In genomic region chr10:10794776-10795175, GRCh38 we compare ENCODE assay signal across 11 cellular contexts.
DNase-seq lines count a peak whose midpoint lies in the region; ATAC-seq and TF ChIP-seq lines count a peak whose summit lies in the region.
"Had no signal": no experiment of that assay in that cellular context is flagged by ENCODE, and none has a peak within 500 bp of the region (broad histone marks: within the 10 kb centered on the region; RNA-seq: fewer than 3 reads in every experiment).

No MANE protein-coding gene starts in this region.

- ATAC-seq in heart left ventricle (no peak), gastrocnemius medialis (no peak)

- no peak for DNase-seq in right atrium auricular region (ENCODE audit: low spot score)
- no peak for DNase-seq in heart left ventricle
- peak; percentile 73 for DNase-seq in brain pericyte (ENCODE audit: low read depth, low spot score)
- peak; percentile 57 for DNase-seq in kidney tubule cell (ENCODE audit: low spot score)
- DNase-seq in HuH-7.5 (ENCODE audit: low spot score): no peak
- no peak for DNase-seq in Peyer's patch
- DNase-seq in gastrocnemius medialis: no peak
- no peak for DNase-seq in tibial artery
- DNase-seq: activated CD8-positive, alpha-beta memory T cell treated with anti-CD3 and anti-CD28 coated beads for 24 hours; activated naive CD4-positive, alpha-beta T cell treated with anti-CD3 and anti-CD28 coated beads, Interleukin-2, amount 50 U/mL, for 16 hours; NCI-H2081 treated with DMSO at 0.1 percent for 48 hours had no signal

- H3K36me3 ChIP-seq in right atrium auricular region: no peaks in the 10 kb centered on the region
- H3K36me3 ChIP-seq in heart left ventricle: no peaks in the 10 kb centered on the region
- no peaks in the 10 kb centered on the region for H3K36me3 ChIP-seq in Peyer's patch
- no peaks in the 10 kb centered on the region for H3K36me3 ChIP-seq in gastrocnemius medialis
- H3K36me3 ChIP-seq in tibial artery: no peaks in the 10 kb centered on the region

- TF ChIP-seq POLR2A in heart left ventricle (IDR thresholded peaks at IDR 0.05) (no peak), Peyer's patch (IDR thresholded peaks at IDR 0.05) (no peak), gastrocnemius medialis (IDR thresholded peaks at IDR 0.05) (no peak)

- H3K27ac ChIP-seq in right atrium auricular region (peak overlapping the region; percentile 84 to 91), heart left ventricle (peak overlapping the region in 3 of 12 donors; percentile 32 to 89 (median 33)), Peyer's patch (peak overlapping the region in 2 of 4 donors; percentile 50 to 85), gastrocnemius medialis (no peak overlapping the region), tibial artery (no peak overlapping the region)

- WGBS in heart left ventricle, 4 donors: 80 to 86% (median 82%) methylated on average over 5 of the region's 5 CpGs

- no peaks in the 10 kb centered on the region for H3K9me3 ChIP-seq in right atrium auricular region
- H3K9me3 ChIP-seq in heart left ventricle: no peaks in the 10 kb centered on the region
- no peaks in the 10 kb centered on the region for H3K9me3 ChIP-seq in Peyer's patch
- H3K9me3 ChIP-seq in gastrocnemius medialis: no peaks in the 10 kb centered on the region
- no peaks in the 10 kb centered on the region for H3K9me3 ChIP-seq in tibial artery

- H3K27me3 ChIP-seq in right atrium auricular region (no peaks in the 10 kb centered on the region), heart left ventricle (no peaks in the 10 kb centered on the region), Peyer's patch (no peaks in the 10 kb centered on the region), gastrocnemius medialis (peaks cover 0 to 9% (median 4%) of the 10 kb centered on the region in 3 donors), tibial artery (no peaks in the 10 kb centered on the region)

- intact Hi-C loops in heart left ventricle (cut with DNase I): loop anchor here in 8 of 10 donors (5.0 to 10.0 kb wide), 10 partner anchors 78 to 480 kb away; partner anchors contain the start of gene CELF2 (in 2 of the 8)
- intact Hi-C loops in gastrocnemius medialis (cut with DNase I; ENCODE audit: low total_unique reads): no loop called here
- intact Hi-C loops in tibial artery (cut with DNase I; ENCODE audit: low total_unique reads): no loop called here

- in situ Hi-C loops in gastrocnemius medialis (cut with MboI; ENCODE audit: low sequenced_read_pairs in 4 of 4): no loop called here

- H3K4me1 ChIP-seq in right atrium auricular region: peaks cover 0 to 53% of the 10 kb centered on the region in 2 donors
- peaks cover 0 to 63% (median 29%) of the 10 kb centered on the region in 12 donors for H3K4me1 ChIP-seq in heart left ventricle
- no peaks in the 10 kb centered on the region for H3K4me1 ChIP-seq in Peyer's patch
- H3K4me1 ChIP-seq in gastrocnemius medialis: peaks cover 0 to 19% of the 10 kb centered on the region in 2 donors
- H3K4me1 ChIP-seq in tibial artery: peaks cover 0 to 55% (median 20%) of the 10 kb centered on the region in 4 donors

- no peak overlapping the region for H3K4me3 ChIP-seq in right atrium auricular region
- peak overlapping the region in 1 of 12 donors; percentile 35 for H3K4me3 ChIP-seq in heart left ventricle
- peak overlapping the region in 1 of 4 donors; percentile 17 for H3K4me3 ChIP-seq in Peyer's patch
- H3K4me3 ChIP-seq in gastrocnemius medialis: no peak overlapping the region
- no peak overlapping the region for H3K4me3 ChIP-seq in tibial artery

- TF ChIP-seq CTCF in right atrium auricular region (IDR thresholded peaks at IDR 0.05): no peak
- no peak for TF ChIP-seq CTCF in heart left ventricle (IDR thresholded peaks at IDR 0.05)
- no peak for TF ChIP-seq CTCF in Peyer's patch (IDR thresholded peaks at IDR 0.05)
- no peak for TF ChIP-seq CTCF in gastrocnemius medialis (IDR thresholded peaks at IDR 0.05 in 4 of 5, conservative IDR thresholded peaks at IDR 0.05 in 1 of 5)
- no peak for TF ChIP-seq CTCF in tibial artery (IDR thresholded peaks at IDR 0.05)

Comparison
In these comparisons a context has a peak if more than half of its experiments do, and no peak if none do; other contexts are left out.
1. DNase-seq: peak in brain pericyte (single experiment) and kidney tubule cell (single experiment); none in right atrium auricular region (single experiment), heart left ventricle (0 of 5), HuH-7.5 (single experiment), Peyer's patch (0 of 3), gastrocnemius medialis (0 of 2) and tibial artery (0 of 2).
2. H3K27ac ChIP-seq: peak in right atrium auricular region (2 of 2); none in gastrocnemius medialis (0 of 4) and tibial artery (0 of 2).
3. intact Hi-C loops: an anchor here in heart left ventricle (5.0 to 10.0 kb wide); none called in gastrocnemius medialis and tibial artery.